ENCODE assay signal across 1 cellular context in the genomic region with DNA sequence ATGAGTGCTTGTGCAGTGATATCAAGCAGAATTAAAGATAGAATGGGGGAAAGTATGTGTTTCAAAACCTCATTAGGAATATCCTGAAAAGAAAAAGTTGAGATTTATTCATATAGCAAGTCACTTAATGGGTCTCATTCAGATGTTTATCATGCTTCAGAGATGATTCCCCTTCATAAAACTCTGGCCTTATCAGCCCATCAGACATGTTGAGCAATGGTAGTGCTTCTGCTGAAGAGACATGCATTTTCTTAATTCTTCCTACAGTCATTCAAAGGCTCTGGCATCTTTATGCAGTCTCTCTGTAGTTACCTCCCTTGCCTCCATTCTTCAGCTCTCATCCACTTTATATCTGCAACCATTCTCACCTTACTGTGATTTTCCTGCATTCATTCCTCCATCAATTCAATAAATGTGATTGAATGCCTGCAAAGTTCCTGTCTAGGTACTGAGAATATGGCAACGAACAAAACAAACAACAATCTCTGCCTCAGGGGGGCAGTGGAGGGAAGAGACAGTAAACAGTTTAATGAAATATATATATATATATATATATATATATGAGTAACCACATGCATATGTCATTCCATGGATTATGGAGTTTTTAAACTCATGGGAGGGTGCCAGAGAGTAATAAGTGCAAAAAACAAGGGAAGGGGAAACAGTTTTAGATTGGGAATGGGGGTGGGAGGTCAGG.
TF ChIP-seq lines count a peak whose summit lies in the region.

No MANE protein-coding gene starts in this region.

TF ChIP-seq in HCT116, 20 proteins besides CTCF, POLR2A, EP300 and RAD21 (continued from another document):
- TF ChIP-seq, protein P1, sequence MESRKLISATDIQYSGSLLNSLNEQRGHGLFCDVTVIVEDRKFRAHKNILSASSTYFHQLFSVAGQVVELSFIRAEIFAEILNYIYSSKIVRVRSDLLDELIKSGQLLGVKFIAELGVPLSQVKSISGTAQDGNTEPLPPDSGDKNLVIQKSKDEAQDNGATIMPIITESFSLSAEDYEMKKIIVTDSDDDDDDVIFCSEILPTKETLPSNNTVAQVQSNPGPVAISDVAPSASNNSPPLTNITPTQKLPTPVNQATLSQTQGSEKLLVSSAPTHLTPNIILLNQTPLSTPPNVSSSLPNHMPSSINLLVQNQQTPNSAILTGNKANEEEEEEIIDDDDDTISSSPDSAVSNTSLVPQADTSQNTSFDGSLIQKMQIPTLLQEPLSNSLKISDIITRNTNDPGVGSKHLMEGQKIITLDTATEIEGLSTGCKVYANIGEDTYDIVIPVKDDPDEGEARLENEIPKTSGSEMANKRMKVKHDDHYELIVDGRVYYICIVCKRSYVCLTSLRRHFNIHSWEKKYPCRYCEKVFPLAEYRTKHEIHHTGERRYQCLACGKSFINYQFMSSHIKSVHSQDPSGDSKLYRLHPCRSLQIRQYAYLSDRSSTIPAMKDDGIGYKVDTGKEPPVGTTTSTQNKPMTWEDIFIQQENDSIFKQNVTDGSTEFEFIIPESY (IDR thresholded peaks at IDR 0.05; ENCODE audit: extremely low read depth, insufficient replicate concordance, low read length): no peak
- TF ChIP-seq EGR1 (IDR thresholded peaks at IDR 0.05; ENCODE audit: low read depth) (no peak), YY1 (IDR thresholded peaks at IDR 0.05; ENCODE audit: extremely low read depth, insufficient replicate concordance, low read depth, low read length) (no peak), POLR2AphosphoS5 (IDR thresholded peaks at IDR 0.05; ENCODE audit: low read depth, low read length) (no peak), SP1 (IDR thresholded peaks at IDR 0.05; ENCODE audit: low read depth) (no peak), SRF (IDR thresholded peaks at IDR 0.05; ENCODE audit: low read depth) (no peak), TCF7L2 (IDR thresholded peaks at IDR 0.05; ENCODE audit: borderline replicate concordance, extremely low read depth, insufficient read depth, insufficient read length) (no peak)
- TF ChIP-seq, protein P2, sequence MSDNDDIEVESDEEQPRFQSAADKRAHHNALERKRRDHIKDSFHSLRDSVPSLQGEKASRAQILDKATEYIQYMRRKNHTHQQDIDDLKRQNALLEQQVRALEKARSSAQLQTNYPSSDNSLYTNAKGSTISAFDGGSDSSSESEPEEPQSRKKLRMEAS (IDR thresholded peaks at IDR 0.05): no peak
TF ChIP-seq in HCT116: peak in this region for 0.
